9 cellular contexts compared by ENCODE assay signal in genomic region chr22:36371920-36372319, GRCh38. TPM values are rescaled to one million over a fixed set of nuclear protein-coding genes. Genes with fewer than 3 reads are reported as not detected.
DNase-seq lines count a peak whose midpoint lies in the region; ATAC-seq and TF ChIP-seq lines count a peak whose summit lies in the region.
"Had no signal": no experiment of that assay in that cellular context is flagged by ENCODE, and none has a peak within 500 bp of the region (broad histone marks: within the 10 kb centered on the region; RNA-seq: fewer than 3 reads in every experiment).

No MANE protein-coding gene starts in this region.

- H3K36me3 ChIP-seq in right atrium auricular region (peaks cover 8% of the 10 kb centered on the region), upper lobe of right lung (peaks cover 8% of the 10 kb centered on the region), SJCRH30 (peaks cover 3% of the 10 kb centered on the region; the same call in 1 of the 2 replicates)
- peaks cover 0 to 15% (median 8%) of the 10 kb centered on the region in 3 experiments for H3K36me3 ChIP-seq in naive thymus-derived CD4-positive, alpha-beta T cell (ENCODE audit: control insufficient read depth in 2 of 3, insufficient read depth in 3 of 3, low read length in 3 of 3)

- intact Hi-C loops in Right ventricle myocardium superior (cut with DNase I) (no loop called here), upper lobe of right lung (cut with DNase I) (no loop called here)
- intact Hi-C loops in naive thymus-derived CD4-positive, alpha-beta T cell (cut with micrococcal nuclease) = no loop called here

- H3K27me3 Mint-ChIP-seq in brain = no peaks in the 10 kb centered on the region
- no peaks in the 10 kb centered on the region for H3K27me3 Mint-ChIP-seq in naive thymus-derived CD4-positive, alpha-beta T cell

- peak overlapping the region in 3 of 5 experiments; percentile 60 to 91 (median 72) for H3K27ac Mint-ChIP-seq in brain
- H3K27ac Mint-ChIP-seq in naive thymus-derived CD4-positive, alpha-beta T cell = peak overlapping the region; percentile 93 to 98 (median 97)

- H3K36me3 Mint-ChIP-seq in brain = no peaks in the 10 kb centered on the region
- peaks cover 0 to 41% (median 17%) of the 10 kb centered on the region in 5 donors for H3K36me3 Mint-ChIP-seq in naive thymus-derived CD4-positive, alpha-beta T cell

- H3K27ac ChIP-seq in right atrium auricular region = peak overlapping the region; percentile 85 to 87
- H3K27ac ChIP-seq in naive thymus-derived CD4-positive, alpha-beta T cell (ENCODE audit: low read depth, low read length) = peak overlapping the region; percentile 93
- H3K27ac ChIP-seq in upper lobe of right lung = peak overlapping the region; percentile 85
- no peak overlapping the region for H3K27ac ChIP-seq in SJCRH30

- no peaks in the 10 kb centered on the region for H3K9me3 Mint-ChIP-seq in brain
- no peaks in the 10 kb centered on the region for H3K9me3 Mint-ChIP-seq in naive thymus-derived CD4-positive, alpha-beta T cell

- DNase-seq in right atrium auricular region (ENCODE audit: low spot score) = no peak
- no peak for DNase-seq in Right ventricle myocardium superior
- DNase-seq in naive thymus-derived CD4-positive, alpha-beta T cell = no peak
- no peak for DNase-seq in upper lobe of right lung
- no peak for DNase-seq in amniotic stem cell (lab: John Stamatoyannopoulos, UW)
- DNase-seq in SJCRH30 = no peak
- DNase-seq: NCI-H2081 treated with DMSO at 0.1 percent for 48 hours had no signal

- H3K4me3 Mint-ChIP-seq in brain = no peak overlapping the region
- H3K4me3 Mint-ChIP-seq in naive thymus-derived CD4-positive, alpha-beta T cell = peak overlapping the region; percentile 81 to 93 (median 87)

- H3K4me1 ChIP-seq in right atrium auricular region = peaks cover 0 to 99% of the 10 kb centered on the region in 2 donors
- peaks cover 96 to 99% of the 10 kb centered on the region in 2 donors for H3K4me1 ChIP-seq in naive thymus-derived CD4-positive, alpha-beta T cell (ENCODE audit: control insufficient read depth in 2 of 2, insufficient read depth in 2 of 2, low read length in 2 of 2)
- H3K4me1 ChIP-seq in upper lobe of right lung = peaks cover 100% of the 10 kb centered on the region
- peaks cover 50% of the 10 kb centered on the region for H3K4me1 ChIP-seq in SJCRH30

- CTCF ChIA-PET in naive thymus-derived CD4-positive, alpha-beta T cell (lab: Charles Lee) = interaction anchor here (0.6 to 2.3 kb wide), 6 partner anchors 13 to 71 kb away, joined by 3 to 7 read pairs (median 4); partner anchors contain the start of gene MYH9

- TF ChIP-seq CTCF in right atrium auricular region (IDR thresholded peaks at IDR 0.05) (no peak), brain (conservative IDR thresholded peaks at IDR 0.05) (no peak), upper lobe of right lung (IDR thresholded peaks at IDR 0.05) (no peak)

- ATAC-seq in Right ventricle myocardium superior (ENCODE audit: poor library complexity) = no peak
- ATAC-seq in naive thymus-derived CD4-positive, alpha-beta T cell = no peak
- ATAC-seq in upper lobe of right lung = no peak
- no peak for ATAC-seq in GM21526 (IDR thresholded peaks at IDR 0.05; ENCODE audit: low FRiP score, unreplicated experiment)

- H3K9me3 ChIP-seq in right atrium auricular region (no peaks in the 10 kb centered on the region), upper lobe of right lung (no peaks in the 10 kb centered on the region), SJCRH30 (replicated peaks) (no peaks in the 10 kb centered on the region)
- H3K9me3 ChIP-seq in naive thymus-derived CD4-positive, alpha-beta T cell (ENCODE audit: control insufficient read depth in 2 of 3, low read length in 3 of 3) = no peaks in the 10 kb centered on the region

- H3K4me1 Mint-ChIP-seq in brain = peaks cover 59% of the 10 kb centered on the region
- peaks cover 77 to 97% (median 91%) of the 10 kb centered on the region in 7 donors for H3K4me1 Mint-ChIP-seq in naive thymus-derived CD4-positive, alpha-beta T cell

- H3K4me3 ChIP-seq in right atrium auricular region (no peak overlapping the region), upper lobe of right lung (no peak overlapping the region), SJCRH30 (no peak overlapping the region)
- H3K4me3 ChIP-seq in naive thymus-derived CD4-positive, alpha-beta T cell (ENCODE audit: low read length) = no peak overlapping the region

- no peaks in the 10 kb centered on the region for H3K27me3 ChIP-seq in right atrium auricular region
- H3K27me3 ChIP-seq in naive thymus-derived CD4-positive, alpha-beta T cell (ENCODE audit: control insufficient read depth in 2 of 2, insufficient read depth in 2 of 2, low read length in 2 of 2) = no peaks in the 10 kb centered on the region
- no peaks in the 10 kb centered on the region for H3K27me3 ChIP-seq in upper lobe of right lung
- H3K27me3 ChIP-seq in SJCRH30 = no peaks in the 10 kb centered on the region

- POLR2A ChIA-PET in naive thymus-derived CD4-positive, alpha-beta T cell (lab: Charles Lee) = interaction anchor here (1.0 to 47.8 kb wide), 5 partner anchors 0 to 82 kb away, joined by 3 to 1512 read pairs (median 8); partner anchors contain the start of gene MYH9

RNA-seq across cellular contexts. Expression of gene MYH9, which starts 15.8 kb away (rescaled TPM):
- 100 to 1,000 TPM; 125 to 229 TPM for total RNA-seq in right atrium auricular region
- 138 TPM for total RNA-seq in Right ventricle myocardium superior
- polyA plus RNA-seq in brain (ENCODE audit: insufficient read depth, low read depth, low replicate concordance) = 236 TPM
- 100 to 1,000 TPM; 650 to 900 (median 803) TPM for total RNA-seq in naive thymus-derived CD4-positive, alpha-beta T cell
- polyA plus RNA-seq in naive thymus-derived CD4-positive, alpha-beta T cell = 100 to 1,000 TPM in 1 of 2 donors, 10 to 100 TPM in 1; 95.5 to 501 TPM
- total RNA-seq in upper lobe of right lung = 842 TPM
- 151 TPM in 2 replicates for total RNA-seq in SJCRH30 (2014; rRNA removed; shearing (Covaris generic))

Comparison
In these comparisons a context has a peak if more than half of its experiments do, and no peak if none do; other contexts are left out.
1. H3K4me3 Mint-ChIP-seq: peak in naive thymus-derived CD4-positive, alpha-beta T cell (10 of 10); none in brain (0 of 5).